ENCODE assay signal across 1 cellular context in the genomic region with DNA sequence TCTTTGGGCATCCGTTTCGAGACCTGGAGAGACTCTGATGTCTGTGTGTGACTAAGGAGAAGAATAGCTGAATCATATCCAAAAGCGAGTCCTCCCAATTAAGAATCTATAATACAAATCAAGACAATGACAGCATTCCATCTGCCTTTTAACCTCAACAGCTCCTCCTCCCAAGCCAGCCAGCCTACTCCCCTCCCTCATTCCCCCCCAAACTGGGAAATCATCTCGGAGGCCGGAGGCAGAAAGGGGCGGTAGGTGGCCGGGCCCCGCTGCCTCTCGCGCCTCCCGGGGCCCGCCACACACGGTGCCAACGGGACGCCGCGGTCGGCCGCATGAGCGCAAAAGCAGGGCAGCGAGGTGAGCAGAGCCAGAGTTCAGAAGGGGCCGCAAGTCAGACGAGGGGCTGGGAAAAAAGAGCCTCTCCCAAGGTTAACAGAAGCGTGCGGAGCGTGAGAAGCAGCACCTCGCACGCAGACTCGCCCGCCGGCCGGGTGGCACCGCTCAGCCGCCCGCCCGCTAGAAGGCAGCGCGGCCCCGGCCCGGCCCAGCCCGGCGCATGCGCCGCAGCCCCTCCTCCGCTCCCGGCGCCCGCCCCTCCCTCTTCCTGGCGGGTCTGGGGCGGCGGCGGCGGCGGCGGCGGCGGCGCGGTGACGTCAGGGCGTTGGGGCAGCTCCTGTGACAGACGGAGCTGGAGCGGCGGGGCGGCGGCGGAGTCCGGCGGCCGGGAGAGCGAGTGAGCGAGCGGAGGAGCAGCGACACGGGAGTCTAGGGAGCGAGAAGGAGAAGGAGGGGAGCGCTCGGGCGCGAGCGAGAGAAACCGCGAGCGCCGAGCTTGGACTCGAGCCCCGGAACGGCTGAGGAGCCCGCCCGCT.
A peak's percentile ranks its signal among the peaks of the same experiment; 100 is the strongest.
TF ChIP-seq lines count a peak whose summit lies in the region.

A gene (plus strand): TSS at position 681 of the 872 bp plus-strand sequence. CDS start 44,635 bp downstream, outside the sequence.

TF ChIP-seq in H1, 55 proteins besides CTCF, POLR2A, EP300 and RAD21:
- TF ChIP-seq ZNF274 (IDR thresholded peaks at IDR 0.05; ENCODE audit: borderline replicate concordance, extremely low read depth, low read length) (no peak), SP1 (IDR thresholded peaks at IDR 0.05; ENCODE audit: low read depth, low read length) (no peak), EGR1 (IDR thresholded peaks at IDR 0.05; ENCODE audit: borderline replicate concordance, low read depth, low read length) (0 out of 2 replicates have a peak, but pooled peaks have one; percentile 24), SP4 (IDR thresholded peaks at IDR 0.05; ENCODE audit: low read length) (no peak), RXRA (IDR thresholded peaks at IDR 0.05; ENCODE audit: insufficient read depth, low read depth, low read length) (no peak), YY1 (IDR thresholded peaks at IDR 0.05; ENCODE audit: low read depth, low read length) (no peak), TBP (IDR thresholded peaks at IDR 0.05; ENCODE audit: low read depth, low read length) (peak; percentile 47; the same call in 1 of the 2 replicates), TEAD4 (IDR thresholded peaks at IDR 0.05; ENCODE audit: low read depth, low read length) (no peak), SP2 (IDR thresholded peaks at IDR 0.05; ENCODE audit: low read length) (no peak), CBX5 (IDR thresholded peaks at IDR 0.05; ENCODE audit: low read depth, low read length) (no peak), HDAC6 (IDR thresholded peaks at IDR 0.05; ENCODE audit: low read depth, low read length) (no peak), SIN3A (conservative IDR thresholded peaks at IDR 0.05 in 1 of 2, IDR thresholded peaks at IDR 0.05 in 1 of 2; ENCODE audit: low read depth in 1 of 2, low read length in 2 of 2) (peak in 1 of 2 experiments; percentile 55; a peak in 1 of 4 replicates), SRF (IDR thresholded peaks at IDR 0.05; ENCODE audit: low read depth, low read length) (no peak), KDM4A (IDR thresholded peaks at IDR 0.05; ENCODE audit: low read depth, low read length, severe bottlenecking) (peak; percentile 60), CHD1 (IDR thresholded peaks at IDR 0.05; ENCODE audit: low read depth, low read length) (no peak), CHD2 (IDR thresholded peaks at IDR 0.05; ENCODE audit: low read length) (no peak), SIRT6 (IDR thresholded peaks at IDR 0.05; ENCODE audit: low read length) (no peak), KDM5A (IDR thresholded peaks at IDR 0.05; ENCODE audit: low read length) (no peak), TCF12 (IDR thresholded peaks at IDR 0.05; ENCODE audit: low read depth, low read length) (0 out of 2 replicates have a peak, but pooled peaks have one; percentile 16), NANOG (IDR thresholded peaks at IDR 0.05; ENCODE audit: insufficient read depth, low read depth, low read length, poor library complexity, severe bottlenecking) (no peak), BACH1 (IDR thresholded peaks at IDR 0.05; ENCODE audit: low read length) (no peak), HDAC2 (IDR thresholded peaks at IDR 0.05; ENCODE audit: borderline replicate concordance in 1 of 2, low read depth in 2 of 2, low read length in 2 of 2) (no peak), RNF2 (IDR thresholded peaks at IDR 0.05; ENCODE audit: borderline replicate concordance, low read depth, low read length, missing control alignments, poor library complexity, severe bottlenecking) (no peak), PHF8 (conservative IDR thresholded peaks at IDR 0.05; ENCODE audit: low read depth, low read length) (peak; percentile 61), RBBP5 (IDR thresholded peaks at IDR 0.05; ENCODE audit: borderline replicate concordance, low read depth, low read length) (peak; percentile 66), NRF1 (IDR thresholded peaks at IDR 0.05; ENCODE audit: low read depth, low read length) (peak; percentile 70), RFX5 (IDR thresholded peaks at IDR 0.05; ENCODE audit: borderline replicate concordance, low read depth, low read length) (no peak), CBX8 (IDR thresholded peaks at IDR 0.05; ENCODE audit: borderline replicate concordance, low read depth, low read length) (no peak), JUN (IDR thresholded peaks at IDR 0.05; ENCODE audit: low read depth, low read length) (no peak), SUZ12 (IDR thresholded peaks at IDR 0.05; ENCODE audit: low read length) (no peak), JUND (IDR thresholded peaks at IDR 0.05; ENCODE audit: low read length) (no peak), GABPA (IDR thresholded peaks at IDR 0.05; ENCODE audit: borderline replicate concordance, insufficient read depth, low read length) (no peak), MAFK (IDR thresholded peaks at IDR 0.05; ENCODE audit: low read depth, low read length) (no peak), SAP30 (IDR thresholded peaks at IDR 0.05; ENCODE audit: insufficient read depth, insufficient replicate concordance, low read length) (no peak), BCL11A (IDR thresholded peaks at IDR 0.05; ENCODE audit: low read depth in 2 of 2, low read length in 2 of 2) (no peak), CREB1 (IDR thresholded peaks at IDR 0.05) (peak; percentile 84), BRCA1 (IDR thresholded peaks at IDR 0.05; ENCODE audit: low read depth, low read length) (no peak), CEBPB (IDR thresholded peaks at IDR 0.05; ENCODE audit: low read depth, low read length) (no peak), POLR2AphosphoS5 (IDR thresholded peaks at IDR 0.05; ENCODE audit: low read depth, low read length) (peak; percentile 76), TAF1 (IDR thresholded peaks at IDR 0.05; ENCODE audit: low read depth, low read length) (peak; percentile 48; the same call in 1 of the 2 replicates), FOSL1 (IDR thresholded peaks at IDR 0.05; ENCODE audit: insufficient read depth, low read depth, low read length) (no peak), EZH2 (IDR thresholded peaks at IDR 0.05; ENCODE audit: low read depth, low read length, severe bottlenecking) (no peak), CTBP2 (IDR thresholded peaks at IDR 0.05; ENCODE audit: borderline replicate concordance, insufficient read depth, insufficient read length, low read length) (no peak), KDM1A (IDR thresholded peaks at IDR 0.05; ENCODE audit: borderline replicate concordance, low read length) (peak; percentile 35; the same call in 1 of the 2 replicates), TAF7 (optimal IDR thresholded peaks at IDR 0.05; ENCODE audit: borderline replicate concordance, low read depth, low read length) (no peak), ASH2L (IDR thresholded peaks at IDR 0.05; ENCODE audit: low read length) (peak; percentile 37), POU5F1 (IDR thresholded peaks at IDR 0.05; ENCODE audit: low read depth, low read length) (no peak), SIX5 (IDR thresholded peaks at IDR 0.05; ENCODE audit: low read depth, low read length) (no peak), GTF2F1 (IDR thresholded peaks at IDR 0.05; ENCODE audit: borderline replicate concordance, low read depth, low read length) (no peak)
- TF ChIP-seq, protein P1, sequence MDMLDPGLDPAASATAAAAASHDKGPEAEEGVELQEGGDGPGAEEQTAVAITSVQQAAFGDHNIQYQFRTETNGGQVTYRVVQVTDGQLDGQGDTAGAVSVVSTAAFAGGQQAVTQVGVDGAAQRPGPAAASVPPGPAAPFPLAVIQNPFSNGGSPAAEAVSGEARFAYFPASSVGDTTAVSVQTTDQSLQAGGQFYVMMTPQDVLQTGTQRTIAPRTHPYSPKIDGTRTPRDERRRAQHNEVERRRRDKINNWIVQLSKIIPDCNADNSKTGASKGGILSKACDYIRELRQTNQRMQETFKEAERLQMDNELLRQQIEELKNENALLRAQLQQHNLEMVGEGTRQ (IDR thresholded peaks at IDR 0.05; ENCODE audit: low read length), result no peak
- TF ChIP-seq, protein P2, sequence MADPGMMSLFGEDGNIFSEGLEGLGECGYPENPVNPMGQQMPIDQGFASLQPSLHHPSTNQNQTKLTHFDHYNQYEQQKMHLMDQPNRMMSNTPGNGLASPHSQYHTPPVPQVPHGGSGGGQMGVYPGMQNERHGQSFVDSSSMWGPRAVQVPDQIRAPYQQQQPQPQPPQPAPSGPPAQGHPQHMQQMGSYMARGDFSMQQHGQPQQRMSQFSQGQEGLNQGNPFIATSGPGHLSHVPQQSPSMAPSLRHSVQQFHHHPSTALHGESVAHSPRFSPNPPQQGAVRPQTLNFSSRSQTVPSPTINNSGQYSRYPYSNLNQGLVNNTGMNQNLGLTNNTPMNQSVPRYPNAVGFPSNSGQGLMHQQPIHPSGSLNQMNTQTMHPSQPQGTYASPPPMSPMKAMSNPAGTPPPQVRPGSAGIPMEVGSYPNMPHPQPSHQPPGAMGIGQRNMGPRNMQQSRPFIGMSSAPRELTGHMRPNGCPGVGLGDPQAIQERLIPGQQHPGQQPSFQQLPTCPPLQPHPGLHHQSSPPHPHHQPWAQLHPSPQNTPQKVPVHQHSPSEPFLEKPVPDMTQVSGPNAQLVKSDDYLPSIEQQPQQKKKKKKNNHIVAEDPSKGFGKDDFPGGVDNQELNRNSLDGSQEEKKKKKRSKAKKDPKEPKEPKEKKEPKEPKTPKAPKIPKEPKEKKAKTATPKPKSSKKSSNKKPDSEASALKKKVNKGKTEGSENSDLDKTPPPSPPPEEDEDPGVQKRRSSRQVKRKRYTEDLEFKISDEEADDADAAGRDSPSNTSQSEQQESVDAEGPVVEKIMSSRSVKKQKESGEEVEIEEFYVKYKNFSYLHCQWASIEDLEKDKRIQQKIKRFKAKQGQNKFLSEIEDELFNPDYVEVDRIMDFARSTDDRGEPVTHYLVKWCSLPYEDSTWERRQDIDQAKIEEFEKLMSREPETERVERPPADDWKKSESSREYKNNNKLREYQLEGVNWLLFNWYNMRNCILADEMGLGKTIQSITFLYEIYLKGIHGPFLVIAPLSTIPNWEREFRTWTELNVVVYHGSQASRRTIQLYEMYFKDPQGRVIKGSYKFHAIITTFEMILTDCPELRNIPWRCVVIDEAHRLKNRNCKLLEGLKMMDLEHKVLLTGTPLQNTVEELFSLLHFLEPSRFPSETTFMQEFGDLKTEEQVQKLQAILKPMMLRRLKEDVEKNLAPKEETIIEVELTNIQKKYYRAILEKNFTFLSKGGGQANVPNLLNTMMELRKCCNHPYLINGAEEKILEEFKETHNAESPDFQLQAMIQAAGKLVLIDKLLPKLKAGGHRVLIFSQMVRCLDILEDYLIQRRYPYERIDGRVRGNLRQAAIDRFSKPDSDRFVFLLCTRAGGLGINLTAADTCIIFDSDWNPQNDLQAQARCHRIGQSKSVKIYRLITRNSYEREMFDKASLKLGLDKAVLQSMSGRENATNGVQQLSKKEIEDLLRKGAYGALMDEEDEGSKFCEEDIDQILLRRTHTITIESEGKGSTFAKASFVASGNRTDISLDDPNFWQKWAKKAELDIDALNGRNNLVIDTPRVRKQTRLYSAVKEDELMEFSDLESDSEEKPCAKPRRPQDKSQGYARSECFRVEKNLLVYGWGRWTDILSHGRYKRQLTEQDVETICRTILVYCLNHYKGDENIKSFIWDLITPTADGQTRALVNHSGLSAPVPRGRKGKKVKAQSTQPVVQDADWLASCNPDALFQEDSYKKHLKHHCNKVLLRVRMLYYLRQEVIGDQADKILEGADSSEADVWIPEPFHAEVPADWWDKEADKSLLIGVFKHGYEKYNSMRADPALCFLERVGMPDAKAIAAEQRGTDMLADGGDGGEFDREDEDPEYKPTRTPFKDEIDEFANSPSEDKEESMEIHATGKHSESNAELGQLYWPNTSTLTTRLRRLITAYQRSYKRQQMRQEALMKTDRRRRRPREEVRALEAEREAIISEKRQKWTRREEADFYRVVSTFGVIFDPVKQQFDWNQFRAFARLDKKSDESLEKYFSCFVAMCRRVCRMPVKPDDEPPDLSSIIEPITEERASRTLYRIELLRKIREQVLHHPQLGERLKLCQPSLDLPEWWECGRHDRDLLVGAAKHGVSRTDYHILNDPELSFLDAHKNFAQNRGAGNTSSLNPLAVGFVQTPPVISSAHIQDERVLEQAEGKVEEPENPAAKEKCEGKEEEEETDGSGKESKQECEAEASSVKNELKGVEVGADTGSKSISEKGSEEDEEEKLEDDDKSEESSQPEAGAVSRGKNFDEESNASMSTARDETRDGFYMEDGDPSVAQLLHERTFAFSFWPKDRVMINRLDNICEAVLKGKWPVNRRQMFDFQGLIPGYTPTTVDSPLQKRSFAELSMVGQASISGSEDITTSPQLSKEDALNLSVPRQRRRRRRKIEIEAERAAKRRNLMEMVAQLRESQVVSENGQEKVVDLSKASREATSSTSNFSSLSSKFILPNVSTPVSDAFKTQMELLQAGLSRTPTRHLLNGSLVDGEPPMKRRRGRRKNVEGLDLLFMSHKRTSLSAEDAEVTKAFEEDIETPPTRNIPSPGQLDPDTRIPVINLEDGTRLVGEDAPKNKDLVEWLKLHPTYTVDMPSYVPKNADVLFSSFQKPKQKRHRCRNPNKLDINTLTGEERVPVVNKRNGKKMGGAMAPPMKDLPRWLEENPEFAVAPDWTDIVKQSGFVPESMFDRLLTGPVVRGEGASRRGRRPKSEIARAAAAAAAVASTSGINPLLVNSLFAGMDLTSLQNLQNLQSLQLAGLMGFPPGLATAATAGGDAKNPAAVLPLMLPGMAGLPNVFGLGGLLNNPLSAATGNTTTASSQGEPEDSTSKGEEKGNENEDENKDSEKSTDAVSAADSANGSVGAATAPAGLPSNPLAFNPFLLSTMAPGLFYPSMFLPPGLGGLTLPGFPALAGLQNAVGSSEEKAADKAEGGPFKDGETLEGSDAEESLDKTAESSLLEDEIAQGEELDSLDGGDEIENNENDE (IDR thresholded peaks at IDR 0.05; ENCODE audit: insufficient replicate concordance, low read length), result no peak
- TF ChIP-seq, protein P3, sequence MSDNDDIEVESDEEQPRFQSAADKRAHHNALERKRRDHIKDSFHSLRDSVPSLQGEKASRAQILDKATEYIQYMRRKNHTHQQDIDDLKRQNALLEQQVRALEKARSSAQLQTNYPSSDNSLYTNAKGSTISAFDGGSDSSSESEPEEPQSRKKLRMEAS (IDR thresholded peaks at IDR 0.05), result peak; percentile 56; the same call in 1 of the 2 replicates
- TF ChIP-seq, protein P4, sequence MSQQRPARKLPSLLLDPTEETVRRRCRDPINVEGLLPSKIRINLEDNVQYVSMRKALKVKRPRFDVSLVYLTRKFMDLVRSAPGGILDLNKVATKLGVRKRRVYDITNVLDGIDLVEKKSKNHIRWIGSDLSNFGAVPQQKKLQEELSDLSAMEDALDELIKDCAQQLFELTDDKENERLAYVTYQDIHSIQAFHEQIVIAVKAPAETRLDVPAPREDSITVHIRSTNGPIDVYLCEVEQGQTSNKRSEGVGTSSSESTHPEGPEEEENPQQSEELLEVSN (IDR thresholded peaks at IDR 0.05), result 0 out of 2 replicates have a peak, but pooled peaks have one; percentile 56
- TF ChIP-seq, protein P5, sequence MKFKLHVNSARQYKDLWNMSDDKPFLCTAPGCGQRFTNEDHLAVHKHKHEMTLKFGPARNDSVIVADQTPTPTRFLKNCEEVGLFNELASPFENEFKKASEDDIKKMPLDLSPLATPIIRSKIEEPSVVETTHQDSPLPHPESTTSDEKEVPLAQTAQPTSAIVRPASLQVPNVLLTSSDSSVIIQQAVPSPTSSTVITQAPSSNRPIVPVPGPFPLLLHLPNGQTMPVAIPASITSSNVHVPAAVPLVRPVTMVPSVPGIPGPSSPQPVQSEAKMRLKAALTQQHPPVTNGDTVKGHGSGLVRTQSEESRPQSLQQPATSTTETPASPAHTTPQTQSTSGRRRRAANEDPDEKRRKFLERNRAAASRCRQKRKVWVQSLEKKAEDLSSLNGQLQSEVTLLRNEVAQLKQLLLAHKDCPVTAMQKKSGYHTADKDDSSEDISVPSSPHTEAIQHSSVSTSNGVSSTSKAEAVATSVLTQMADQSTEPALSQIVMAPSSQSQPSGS (IDR thresholded peaks at IDR 0.05; ENCODE audit: low read length), result no peak
- TF ChIP-seq, protein P6, sequence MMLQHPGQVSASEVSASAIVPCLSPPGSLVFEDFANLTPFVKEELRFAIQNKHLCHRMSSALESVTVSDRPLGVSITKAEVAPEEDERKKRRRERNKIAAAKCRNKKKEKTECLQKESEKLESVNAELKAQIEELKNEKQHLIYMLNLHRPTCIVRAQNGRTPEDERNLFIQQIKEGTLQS (IDR thresholded peaks at IDR 0.05; ENCODE audit: insufficient read depth, low read depth, low read length), result no peak
